ENCODE assay signal across 11 cellular contexts in genomic region chr10:69389827-69390490, GRCh38.
DNase-seq lines count a peak whose midpoint lies in the region; ATAC-seq and TF ChIP-seq lines count a peak whose summit lies in the region.
"Had no signal": no experiment of that assay in that cellular context is flagged by ENCODE, and none has a peak within 500 bp of the region (broad histone marks: within the 10 kb centered on the region; RNA-seq: fewer than 3 reads in every experiment).

No MANE protein-coding gene starts in this region.

- no peak overlapping the region for H2AFZ ChIP-seq in OCI-LY1 (ENCODE audit: low read length)

- no peaks in the 10 kb centered on the region for H3K9me2 ChIP-seq in OCI-LY1 (ENCODE audit: low read depth, low read length)

- H3K4me3 ChIP-seq in OCI-LY1 (ENCODE audit: low read depth, low read length, poor library complexity, severe bottlenecking) (no peak overlapping the region), retinal pigment epithelial cell (ENCODE audit: low read length) (no peak overlapping the region)
- H3K4me3 ChIP-seq: HAP-1 had no signal

- TF ChIP-seq CTCF in OCI-LY1 (IDR thresholded peaks at IDR 0.05; ENCODE audit: low read length) (no peak), retinal pigment epithelial cell (conservative IDR thresholded peaks at IDR 0.05; ENCODE audit: low read depth, low read length) (no peak)

- no peak for TF ChIP-seq POLR2A in erythroblast (IDR thresholded peaks at IDR 0.05; ENCODE audit: low read length)

- H4K20me1 ChIP-seq in OCI-LY1 (ENCODE audit: insufficient read depth, low read length): no peaks in the 10 kb centered on the region

- H3K9me3 ChIP-seq in OCI-LY1 (ENCODE audit: low read length): no peaks in the 10 kb centered on the region
- H3K9me3 ChIP-seq: HAP-1 had no signal

- ATAC-seq in GM18517 (IDR thresholded peaks at IDR 0.05; ENCODE audit: unreplicated experiment) (no peak), HG03378 (IDR thresholded peaks at IDR 0.05; ENCODE audit: unreplicated experiment) (no peak)
- ATAC-seq: Panc1 had no signal

- peaks cover 41% of the 10 kb centered on the region; the same call in 1 of the 2 replicates for H3K36me3 ChIP-seq in OCI-LY1 (ENCODE audit: insufficient read depth, low read length)

- DNase-seq in SIG-M5 treated with dmso at 0.1 percent for 504 hours (lab: John Stamatoyannopoulos, UW; ENCODE audit: unreplicated experiment) (peak; percentile 22), SIG-M5 (lab: John Stamatoyannopoulos, UW) (no peak), erythroblast (lab: John Stamatoyannopoulos, UW) (peak; percentile 86 to 91), retinal pigment epithelial cell (ENCODE audit: low read depth) (peak; percentile 15), NCI-H1092 treated with DMSO at 0.1 percent for 48 hours (lab: John Stamatoyannopoulos, UW) (no peak)

- no peak overlapping the region for H3K9ac ChIP-seq in OCI-LY1 (ENCODE audit: low read length)

- H3F3A ChIP-seq in OCI-LY1 (ENCODE audit: insufficient read depth, low read length): no peaks in the 10 kb centered on the region

- peaks cover 21% of the 10 kb centered on the region for H3K4me1 ChIP-seq in OCI-LY1 (ENCODE audit: insufficient read depth, low read length, severe bottlenecking)
- H3K4me1 ChIP-seq: HAP-1 had no signal

- no peaks in the 10 kb centered on the region for H3K79me2 ChIP-seq in OCI-LY1 (ENCODE audit: insufficient read depth, low read length)

- H3K27ac ChIP-seq in OCI-LY1 (ENCODE audit: low read depth, low read length, poor library complexity, severe bottlenecking): peak overlapping the region; percentile 25
- H3K27ac ChIP-seq: C4-2B had no signal

- no peaks in the 10 kb centered on the region for H3K27me3 ChIP-seq in OCI-LY1 (ENCODE audit: insufficient read depth, low read length)

- H3K4me2 ChIP-seq in OCI-LY1 (ENCODE audit: low read length): no peak overlapping the region

Comparison
In these comparisons a context has a peak if more than half of its experiments do, and no peak if none do; other contexts are left out.
1. DNase-seq: peak in SIG-M5 treated with dmso at 0.1 percent for 504 hours (single experiment), erythroblast (2 of 2) and retinal pigment epithelial cell (single experiment); none in SIG-M5 (single experiment) and NCI-H1092 treated with DMSO at 0.1 percent for 48 hours (single experiment).